ENCODE assay signal across 19 cellular contexts in the genomic region with DNA sequence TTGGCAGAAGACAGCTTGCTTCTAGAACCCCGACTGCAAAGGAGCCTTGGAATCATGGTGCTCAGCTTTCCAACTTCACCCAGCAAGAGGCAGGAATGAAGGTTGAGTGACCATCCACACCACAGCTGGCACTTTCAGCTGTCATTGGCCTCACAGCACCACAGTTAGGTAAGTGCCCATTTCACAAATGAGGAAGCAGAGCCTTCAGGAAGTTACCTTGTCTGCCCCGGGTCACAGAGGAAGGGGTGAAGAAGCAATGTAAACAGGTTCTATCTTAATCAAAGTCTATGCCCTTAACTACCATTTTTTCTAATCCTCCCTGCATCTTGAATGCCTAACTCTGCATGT.
DNase-seq lines count a peak whose midpoint lies in the region; ATAC-seq, FAIRE-seq and TF ChIP-seq lines count a peak whose summit lies in the region.
"Had no signal": no experiment of that assay in that cellular context is flagged by ENCODE, and none has a peak within 500 bp of the region (broad histone marks: within the 10 kb centered on the region; RNA-seq: fewer than 3 reads in every experiment).

No MANE protein-coding gene starts in this region.

- H3K9me2 ChIP-seq in Loucy (replicated peaks; ENCODE audit: low read depth, low read length): no peaks in the 10 kb centered on the region

- TF ChIP-seq EP300 in K562 (IDR thresholded peaks at IDR 0.05; ENCODE audit: low read length): no peak

- no peaks in the 10 kb centered on the region for H3K9me1 ChIP-seq in K562 (ENCODE audit: control insufficient read depth, insufficient read depth, low read length)

- H2AFZ ChIP-seq in DND-41 (ENCODE audit: low read depth, low read length) (peak overlapping the region; percentile 21; the same call in 1 of the 2 replicates), Loucy (ENCODE audit: low read length) (peak overlapping the region; percentile 84), K562 (ENCODE audit: low read depth, low read length) (peak overlapping the region; percentile 60)

- H3K9me3 Mint-ChIP-seq in neural crest cell: no peaks in the 10 kb centered on the region
- H3K9me3 Mint-ChIP-seq: activated naive CD8-positive, alpha-beta T cell treated with anti-CD3 and anti-CD28 coated beads, Interleukin-2, amount 10 ng/mL, durations not matched to agents 7 days and 5 days had no signal

- WGBS in K562 (ENCODE audit: insufficient coverage, low coverage, missing lambda C conversion rate): 25% methylated on average over 2 of the region's 2 CpGs

- intact Hi-C loops in K562 (cut with micrococcal nuclease): no loop called here

- no peak overlapping the region for H3K9ac ChIP-seq in DND-41 (ENCODE audit: low read depth, low read length)
- H3K9ac ChIP-seq in Loucy (ENCODE audit: low read depth, low read length, poor library complexity, severe bottlenecking): no peak overlapping the region
- peak overlapping the region; percentile 19 to 28; a peak in 2 of 4 replicates for H3K9ac ChIP-seq in K562 (ENCODE audit: insufficient read depth in 1 of 2, low read depth in 2 of 2, low read length in 2 of 2)
- H3K9ac ChIP-seq: KMS-11 had no signal

- H3K27me3 ChIP-seq in DND-41 (ENCODE audit: insufficient read depth, low read length, poor library complexity) (no peaks in the 10 kb centered on the region), Loucy (ENCODE audit: insufficient read depth, low read length, poor library complexity, severe bottlenecking) (no peaks in the 10 kb centered on the region), K562 (ENCODE audit: control insufficient read depth in 2 of 2, insufficient read depth in 2 of 2, low read length in 2 of 2) (no peaks in the 10 kb centered on the region)

- in situ Hi-C loops in K562 (cut with MboI): no loop called here

- H3K36me3 Mint-ChIP-seq in neural crest cell (ENCODE audit: low read depth): no peaks in the 10 kb centered on the region
- H3K36me3 Mint-ChIP-seq: activated naive CD8-positive, alpha-beta T cell treated with anti-CD3 and anti-CD28 coated beads, Interleukin-2, amount 10 ng/mL, durations not matched to agents 7 days and 5 days had no signal

- no TSS peak for BruUV-seq in K562 (replicated peaks; lab: Mats Ljungman, UMichigan)

- no peak overlapping the region for H3K4me2 ChIP-seq in DND-41 (ENCODE audit: insufficient read depth, low read length)
- no peak overlapping the region for H3K4me2 ChIP-seq in Loucy (ENCODE audit: low read depth, low read length, poor library complexity, severe bottlenecking)
- peak overlapping the region; percentile 60 for H3K4me2 ChIP-seq in K562 (ENCODE audit: insufficient read depth, low read length)
- H3K4me2 ChIP-seq: KMS-11, smooth muscle cell had no signal

- H3F3A ChIP-seq in Loucy (ENCODE audit: low read depth): no peaks in the 10 kb centered on the region

- DNase-seq in DND-41 (no peak), K562 (ENCODE audit: extremely low read depth in 1 of 4, low spot score in 3 of 4) (no peak), neural crest cell (ENCODE audit: low read depth, low spot score) (no peak), NCI-H2107 (lab: John Stamatoyannopoulos, UW) (no peak)
- no peak for DNase-seq in activated effector memory CD4-positive, alpha-beta T cell treated with anti-CD3 and anti-CD28 coated beads, Interleukin-2, amount 50 U/mL, for 16 hours
- DNase-seq: activated CD4-positive, alpha-beta T cell treated with anti-CD3 and anti-CD28 coated beads, Interleukin-2, amount 50 U/mL, for 4 hours; activated naive CD8-positive, alpha-beta T cell treated with anti-CD3 and anti-CD28 coated beads, Interleukin-2, amount 10 ng/mL, durations not matched to agents 7 days and 5 days; activated T-cell treated with anti-CD3 and anti-CD28 coated beads, Interleukin-2, amount 50 U/mL, for 48 hours; EL; NCI-H526 treated with DMSO at 0.1 percent for 48 hours; SIG-M5; T-helper 9 cell had no signal

- CTCF ChIA-PET in K562 (lab: Yijun Ruan, JAX; ENCODE audit: low intra/inter-chr PET ratio): no interaction called here

- H3K27ac ChIP-seq in DND-41 (ENCODE audit: low read length): no peak overlapping the region
- peak overlapping the region; percentile 56; the same call in 1 of the 3 replicates for H3K27ac ChIP-seq in K562 (ENCODE audit: extremely low read depth, low read depth, low read length)
- H3K27ac ChIP-seq: C4-2B, KMS-11 had no signal

- no peak for TF ChIP-seq POLR2A in K562 (conservative IDR thresholded peaks at IDR 0.05)

- FAIRE-seq in K562 (lab: Jason Lieb, UNC): no peak
- FAIRE-seq: endometrium had no signal

- POLR2A ChIA-PET in K562 (lab: Yijun Ruan, JAX): interaction anchor here (0.7 to 2.7 kb wide), 3 partner anchors 22 to 192 kb away, joined by 3 to 10 read pairs (median 3); no protein-coding TSS in a partner anchor

- H3K9me3 ChIP-seq in DND-41 (ENCODE audit: insufficient read depth, low read length, severe bottlenecking) (no peaks in the 10 kb centered on the region), Loucy (ENCODE audit: insufficient read depth, low read depth, low read length) (no peaks in the 10 kb centered on the region), K562 (replicated peaks; ENCODE audit: control insufficient read depth, insufficient read depth, low read depth, low read length) (no peaks in the 10 kb centered on the region)

- TF ChIP-seq RAD21 in K562 (CRISPR knock-in tag; conservative IDR thresholded peaks at IDR 0.05 in 1 of 2, IDR thresholded peaks at IDR 0.05 in 1 of 2): no peak

- no peak for ATAC-seq in DND-41 (ENCODE audit: insufficient read depth, low read depth)
- peak; percentile 5; the same call in 2 of the 3 replicates for ATAC-seq in K562
- no peak for ATAC-seq in GM18517 (IDR thresholded peaks at IDR 0.05; ENCODE audit: unreplicated experiment)
- no peak for ATAC-seq in GM18870 (IDR thresholded peaks at IDR 0.05; ENCODE audit: unreplicated experiment)

- H3K4me3 ChIP-seq in DND-41 (ENCODE audit: low read depth in 1 of 2, low read length in 2 of 2) (no peak overlapping the region), Loucy (ENCODE audit: low read length, poor library complexity, severe bottlenecking) (no peak overlapping the region), K562 (no peak overlapping the region)
- H3K4me3 ChIP-seq: smooth muscle cell had no signal

- TF ChIP-seq CTCF in DND-41 (IDR thresholded peaks at IDR 0.05; ENCODE audit: borderline replicate concordance, extremely low read depth, low read length, poor library complexity, severe bottlenecking) (no peak), Loucy (conservative IDR thresholded peaks at IDR 0.05; ENCODE audit: low read length) (no peak), K562 (IDR thresholded peaks at IDR 0.05 in 2 of 3, conservative IDR thresholded peaks at IDR 0.05 in 1 of 3; ENCODE audit: insufficient read depth in 2 of 3, low read depth in 1 of 3, low read length in 3 of 3) (no peak), neural crest cell (conservative IDR thresholded peaks at IDR 0.05) (no peak)

- H4K20me1 ChIP-seq in DND-41 (ENCODE audit: insufficient read depth, low read length) (no peaks in the 10 kb centered on the region), Loucy (ENCODE audit: insufficient read depth, low read length, poor library complexity, severe bottlenecking) (no peaks in the 10 kb centered on the region), K562 (replicated peaks; ENCODE audit: control insufficient read depth, insufficient read depth, low read length) (no peaks in the 10 kb centered on the region)

- H3K36me3 ChIP-seq in DND-41 (ENCODE audit: insufficient read depth, low read length): no peaks in the 10 kb centered on the region
- H3K36me3 ChIP-seq in Loucy (ENCODE audit: insufficient read depth, low read length): no peaks in the 10 kb centered on the region
- no peaks in the 10 kb centered on the region for H3K36me3 ChIP-seq in K562 (ENCODE audit: control insufficient read depth, insufficient read depth, low read length)

- H3K4me1 ChIP-seq in DND-41 (ENCODE audit: insufficient read depth, low read length) (no peaks in the 10 kb centered on the region), Loucy (ENCODE audit: insufficient read depth, low read length, poor library complexity, severe bottlenecking) (peaks cover 9% of the 10 kb centered on the region), K562 (replicated peaks in 1 of 2; ENCODE audit: control insufficient read depth in 2 of 2, insufficient read depth in 2 of 2, low read length in 2 of 2) (peaks cover 18 to 23% of the 10 kb centered on the region in 2 experiments)

- H3K27me3 Mint-ChIP-seq in neural crest cell (ENCODE audit: low read depth): no peaks in the 10 kb centered on the region

- H3K4me1 Mint-ChIP-seq in neural crest cell: peaks cover 15% of the 10 kb centered on the region

- no peak overlapping the region for H3K4me3 Mint-ChIP-seq in neural crest cell
- H3K4me3 Mint-ChIP-seq: activated naive CD8-positive, alpha-beta T cell treated with anti-CD3 and anti-CD28 coated beads, Interleukin-2, amount 10 ng/mL, durations not matched to agents 7 days and 5 days had no signal

- H3K79me2 ChIP-seq in DND-41 (ENCODE audit: insufficient read depth, low read length) (no peaks in the 10 kb centered on the region), Loucy (ENCODE audit: insufficient read depth, low read length) (no peaks in the 10 kb centered on the region), K562 (ENCODE audit: control insufficient read depth, insufficient read depth, low read length) (no peaks in the 10 kb centered on the region)

- peak overlapping the region; percentile 51 for H3K27ac Mint-ChIP-seq in neural crest cell (ENCODE audit: unreplicated experiment)
- H3K27ac Mint-ChIP-seq: activated naive CD8-positive, alpha-beta T cell treated with anti-CD3 and anti-CD28 coated beads, Interleukin-2, amount 10 ng/mL, durations not matched to agents 7 days and 5 days had no signal

TF ChIP-seq in K562, 482 proteins besides CTCF, POLR2A, EP300 and RAD21 (continues in another document):
- TF ChIP-seq NR2C2 (CRISPR knock-in tag; IDR thresholded peaks at IDR 0.05) (no peak), NR2C2 (tag; IDR thresholded peaks at IDR 0.05) (peak; percentile 55; the same call in 1 of the 2 replicates)

Comparison
In these comparisons a context has a peak if more than half of its experiments do, and no peak if none do; other contexts are left out.
1. H2AFZ ChIP-seq: peak in every context shown above with its lines; median percentile 84 in Loucy; 60 in K562; 21 in DND-41.
2. H3K9ac ChIP-seq: peak in K562 (2 of 2); none in DND-41 (single experiment) and Loucy (single experiment).